In genomic region chr6:1735239-1735803, GRCh38 we compare ENCODE assay signal across 16 cellular contexts.
DNase-seq lines count a peak whose midpoint lies in the region; ATAC-seq, FAIRE-seq and TF ChIP-seq lines count a peak whose summit lies in the region.
"Had no signal": no experiment of that assay in that cellular context is flagged by ENCODE, and none has a peak within 500 bp of the region (broad histone marks: within the 10 kb centered on the region; RNA-seq: fewer than 3 reads in every experiment).

No MANE protein-coding gene starts in this region.

- intact Hi-C loops in Caco-2 (cut with micrococcal nuclease; ENCODE audit: unreplicated experiment): no loop called here

- H3K4me3 ChIP-seq in small intestine (ENCODE audit: low read depth in 1 of 2, low read length in 2 of 2) (no peak overlapping the region), Caco-2 (ENCODE audit: low read depth, low read length) (no peak overlapping the region)
- H3K4me3 ChIP-seq: PC-9, SJCRH30 had no signal

- H3K4me3 Mint-ChIP-seq in activated T-cell treated with anti-CD3 and anti-CD28 coated beads, Interleukin-2, amount 50 U/mL, for 72 hours: no peak overlapping the region
- no peak overlapping the region for H3K4me3 Mint-ChIP-seq in Caco-2 (ENCODE audit: unreplicated experiment)
- H3K4me3 Mint-ChIP-seq: H9 had no signal

- CTCF ChIA-PET in Caco-2 (lab: Charles Lee): no interaction called here

- no peak for ATAC-seq in HG03280 (IDR thresholded peaks at IDR 0.05; ENCODE audit: unreplicated experiment)
- ATAC-seq in activated T-cell treated with anti-CD3 and anti-CD28 coated beads, Interleukin-2, amount 50 U/mL, for 72 hours (replicated peaks in 1 of 2): no peak

- no peaks in the 10 kb centered on the region for H3K27me3 Mint-ChIP-seq in activated T-cell treated with anti-CD3 and anti-CD28 coated beads, Interleukin-2, amount 50 U/mL, for 72 hours (ENCODE audit: low read depth)
- no peaks in the 10 kb centered on the region for H3K27me3 Mint-ChIP-seq in Caco-2 (ENCODE audit: insufficient read depth, unreplicated experiment)

- H3K4me1 ChIP-seq in small intestine (ENCODE audit: control insufficient read depth in 2 of 2, insufficient read depth in 1 of 2, low read depth in 1 of 2, low read length in 1 of 2) (no peaks in the 10 kb centered on the region), Caco-2 (peaks cover 3% of the 10 kb centered on the region; the same call in 1 of the 2 replicates)
- H3K4me1 ChIP-seq: SJCRH30 had no signal

- H3K27ac ChIP-seq in small intestine (ENCODE audit: low read depth in 1 of 2, low read length in 1 of 2): no peak overlapping the region
- H3K27ac ChIP-seq: C4-2B, PC-9, SJCRH30 had no signal

- DNase-seq in G401 (ENCODE audit: low spot score) (peak; percentile 10), NCI-H69 (lab: John Stamatoyannopoulos, UW) (peak; percentile 41), kidney tubule cell (ENCODE audit: low spot score) (peak; percentile 55), small intestine (peak; percentile 26), Caco-2 (no peak)
- no peak for DNase-seq in activated T-cell treated with anti-CD3 and anti-CD28 coated beads, Interleukin-2, amount 50 U/mL, for 72 hours
- DNase-seq: H9, KG1, NCI-H1092, NCI-H2107, NCI-H2227 treated with DMSO at 0.1 percent for 48 hours, NCI-H526 treated with DMSO at 0.1 percent for 48 hours, PC-9, SJCRH30 had no signal

- H3K9me3 ChIP-seq in small intestine (ENCODE audit: control insufficient read depth, low read depth): no peaks in the 10 kb centered on the region
- H3K9me3 ChIP-seq in Caco-2: no peaks in the 10 kb centered on the region
- H3K9me3 ChIP-seq: SJCRH30 had no signal

- no peak for FAIRE-seq in small intestine (lab: Jason Lieb, UNC)

- H3K27ac Mint-ChIP-seq in activated T-cell treated with anti-CD3 and anti-CD28 coated beads, Interleukin-2, amount 50 U/mL, for 72 hours: no peak overlapping the region
- no peak overlapping the region for H3K27ac Mint-ChIP-seq in Caco-2 (ENCODE audit: unreplicated experiment)
- H3K27ac Mint-ChIP-seq: H9 had no signal

- H3K4me1 Mint-ChIP-seq in activated T-cell treated with anti-CD3 and anti-CD28 coated beads, Interleukin-2, amount 50 U/mL, for 72 hours (ENCODE audit: low read depth): no peaks in the 10 kb centered on the region
- peaks cover 6% of the 10 kb centered on the region for H3K4me1 Mint-ChIP-seq in Caco-2 (ENCODE audit: low read depth, unreplicated experiment)
- H3K4me1 Mint-ChIP-seq: H9 had no signal

- peaks cover 0 to 3% of the 10 kb centered on the region in 2 donors for H3K9me3 Mint-ChIP-seq in activated T-cell treated with anti-CD3 and anti-CD28 coated beads, Interleukin-2, amount 50 U/mL, for 72 hours
- H3K9me3 Mint-ChIP-seq in Caco-2 (ENCODE audit: unreplicated experiment): no peaks in the 10 kb centered on the region
- H3K9me3 Mint-ChIP-seq: H9 had no signal

- 72 to 86% (median 78%) methylated on average over 6 of the region's 6 CpGs for WGBS in small intestine, 3 donors

- no peak for TF ChIP-seq CTCF in Caco-2 (IDR thresholded peaks at IDR 0.05; ENCODE audit: insufficient read depth in 1 of 2, low read depth in 1 of 2, low read length in 1 of 2, severe bottlenecking in 1 of 2, unreplicated experiment in 1 of 2)

- BruUV-seq in Caco-2 (replicated peaks; lab: Mats Ljungman, UMichigan): no TSS peak

- H3K36me3 ChIP-seq in small intestine (ENCODE audit: control insufficient read depth in 2 of 2, insufficient read depth in 2 of 2, low read length in 2 of 2): no peaks in the 10 kb centered on the region
- no peaks in the 10 kb centered on the region for H3K36me3 ChIP-seq in Caco-2 (ENCODE audit: control insufficient read depth, insufficient read depth, low read length)
- H3K36me3 ChIP-seq: SJCRH30 had no signal

- H3K27me3 ChIP-seq in small intestine (ENCODE audit: control insufficient read depth in 2 of 2, insufficient read depth in 2 of 2, low read length in 2 of 2) (no peaks in the 10 kb centered on the region), Caco-2 (replicated peaks; ENCODE audit: control insufficient read depth, insufficient read depth, low read length) (no peaks in the 10 kb centered on the region)
- H3K27me3 ChIP-seq: SJCRH30 had no signal

- POLR2A ChIA-PET in Caco-2 (lab: Charles Lee): no interaction called here

- H3K36me3 Mint-ChIP-seq in activated T-cell treated with anti-CD3 and anti-CD28 coated beads, Interleukin-2, amount 50 U/mL, for 72 hours (ENCODE audit: insufficient read depth in 2 of 2): peaks cover 2 to 8% of the 10 kb centered on the region in 2 donors
- no peaks in the 10 kb centered on the region for H3K36me3 Mint-ChIP-seq in Caco-2 (ENCODE audit: insufficient read depth, unreplicated experiment)

- in situ Hi-C loops in G401 (cut with HindIII; ENCODE audit: low sequenced_read_pairs): no loop called here

Comparison
In these comparisons a context has a peak if more than half of its experiments do, and no peak if none do; other contexts are left out.
1. DNase-seq: peak in G401 (single experiment), NCI-H69 (single experiment), kidney tubule cell (single experiment) and small intestine (single experiment); none in activated T-cell treated with anti-CD3 and anti-CD28 coated beads, Interleukin-2, amount 50 U/mL, for 72 hours (0 of 2) and Caco-2 (0 of 2).